ENCODE assay signal across 17 cellular contexts in genomic region chr5:110288766-110289165, GRCh38.
DNase-seq lines count a peak whose midpoint lies in the region; ATAC-seq and TF ChIP-seq lines count a peak whose summit lies in the region.
"Had no signal": no experiment of that assay in that cellular context is flagged by ENCODE, and none has a peak within 500 bp of the region (broad histone marks: within the 10 kb centered on the region; RNA-seq: fewer than 3 reads in every experiment).

No MANE protein-coding gene starts in this region.

- H3K27me3 Mint-ChIP-seq in WTC11 (ENCODE audit: low read depth): no peaks in the 10 kb centered on the region
- H3K27me3 Mint-ChIP-seq in activated T-helper 17 cell treated with anti-CD3 and anti-CD28 coated beads, Interleukin-2, amount 50 U/mL, for 72 hours: no peaks in the 10 kb centered on the region
- H3K27me3 Mint-ChIP-seq: CD4-positive, alpha-beta T cell; stimulated activated naive CD8-positive, alpha-beta T cell treated with anti-CD3 and anti-CD28 coated beads, Interleukin-15, Interleukin-2, amounts not matched to agents 100 ng/mL and 50 ng/mL, for 24 hours had no signal

- no peak overlapping the region for H3K4me3 Mint-ChIP-seq in WTC11
- H3K4me3 Mint-ChIP-seq in activated T-helper 17 cell treated with anti-CD3 and anti-CD28 coated beads, Interleukin-2, amount 50 U/mL, for 72 hours: no peak overlapping the region
- H3K4me3 Mint-ChIP-seq: activated T-cell treated with anti-CD3 and anti-CD28 coated beads, Interleukin-2, amount 50 U/mL, for 4 hours; CD4-positive, alpha-beta T cell; stimulated activated naive CD8-positive, alpha-beta T cell treated with anti-CD3 and anti-CD28 coated beads, Interleukin-15, Interleukin-2, amounts not matched to agents 100 ng/mL and 50 ng/mL, for 24 hours had no signal

- no peak overlapping the region for H3K27ac Mint-ChIP-seq in WTC11
- no peak overlapping the region for H3K27ac Mint-ChIP-seq in activated T-helper 17 cell treated with anti-CD3 and anti-CD28 coated beads, Interleukin-2, amount 50 U/mL, for 72 hours
- H3K27ac Mint-ChIP-seq: CD4-positive, alpha-beta T cell; progenitor cell of endocrine pancreas; stimulated activated naive CD8-positive, alpha-beta T cell treated with anti-CD3 and anti-CD28 coated beads, Interleukin-15, Interleukin-2, amounts not matched to agents 100 ng/mL and 50 ng/mL, for 24 hours had no signal

- peaks cover 15% of the 10 kb centered on the region for H3K4me1 Mint-ChIP-seq in WTC11
- H3K4me1 Mint-ChIP-seq in activated T-helper 17 cell treated with anti-CD3 and anti-CD28 coated beads, Interleukin-2, amount 50 U/mL, for 72 hours: no peaks in the 10 kb centered on the region

- CTCF ChIA-PET in WTC11 (lab: Charles Lee): interaction anchor here (0.9 kb wide), 2 partner anchors 44 to 244 kb away, joined by 3 to 4 read pairs; no protein-coding TSS in a partner anchor

- DNase-seq in AG09319 (ENCODE audit: extremely low read depth, low read depth): peak; percentile 88
- peak; percentile 90 for DNase-seq in HS-5 (ENCODE audit: low read depth)
- no peak for DNase-seq in WTC11 (ENCODE audit: low spot score)
- peak; percentile 16 for DNase-seq in hepatic stellate cell (ENCODE audit: low spot score)
- no peak for DNase-seq in putamen (ENCODE audit: low spot score)
- DNase-seq in stimulated activated CD4-positive, alpha-beta T cell treated with anti-CD3 and anti-CD28 coated beads, Interleukin-2, amount 100 ng/mL, for 24 hours: no peak
- DNase-seq: activated CD4-positive, alpha-beta T cell treated with anti-CD3 and anti-CD28 coated beads for 1 hour; activated T-cell treated with anti-CD3 and anti-CD28 coated beads, Interleukin-2, amount 50 U/mL, for 4 hours; body of pancreas; CD4-positive, alpha-beta T cell; NCI-H1048; NCI-H524 treated with DMSO at 0.1 percent for 48 hours; stimulated activated CD4-positive, alpha-beta T cell treated with anti-CD3 and anti-CD28 coated beads, Interleukin-4, amount 100 ng/mL, for 4 hours had no signal

- peaks cover 28% of the 10 kb centered on the region for H3K36me3 Mint-ChIP-seq in WTC11
- H3K36me3 Mint-ChIP-seq in activated T-helper 17 cell treated with anti-CD3 and anti-CD28 coated beads, Interleukin-2, amount 50 U/mL, for 72 hours (ENCODE audit: low read depth): no peaks in the 10 kb centered on the region

- ATAC-seq in WTC11 (peak; percentile 60), HG03571 (IDR thresholded peaks at IDR 0.05; ENCODE audit: unreplicated experiment) (no peak)
- no peak for ATAC-seq in activated T-helper 17 cell treated with anti-CD3 and anti-CD28 coated beads, Interleukin-2, amount 50 U/mL, for 72 hours (replicated peaks)
- ATAC-seq: activated T-cell treated with anti-CD3 and anti-CD28 coated beads, Interleukin-2, amount 50 U/mL, for 4 hours; body of pancreas had no signal

- no peak for TF ChIP-seq CTCF in AG09319 (IDR thresholded peaks at IDR 0.05; ENCODE audit: low read depth, low read length)
- TF ChIP-seq CTCF in WTC11 (IDR thresholded peaks at IDR 0.05): no peak

- POLR2A ChIA-PET in WTC11 (lab: Charles Lee): no interaction called here

- peaks cover 42% of the 10 kb centered on the region for H3K9me3 Mint-ChIP-seq in WTC11
- peaks cover 5% of the 10 kb centered on the region for H3K9me3 Mint-ChIP-seq in activated T-helper 17 cell treated with anti-CD3 and anti-CD28 coated beads, Interleukin-2, amount 50 U/mL, for 72 hours

TF ChIP-seq in WTC11, 78 proteins besides CTCF, POLR2A, EP300 and RAD21 (continues in another document):
- TF ChIP-seq HMGXB4 (CRISPR knock-in tag; IDR thresholded peaks at IDR 0.05) (no peak), ZNF416 (CRISPR knock-in tag; IDR thresholded peaks at IDR 0.05) (no peak), ZBTB43 (CRISPR knock-in tag; IDR thresholded peaks at IDR 0.05) (no peak), ZNF425 (CRISPR knock-in tag; conservative IDR thresholded peaks at IDR 0.05) (no peak), SOX15 (CRISPR knock-in tag; IDR thresholded peaks at IDR 0.05) (no peak), ARID4B (CRISPR knock-in tag; IDR thresholded peaks at IDR 0.05; ENCODE audit: borderline replicate concordance) (no peak)

Comparison
In these comparisons a context has a peak if more than half of its experiments do, and no peak if none do; other contexts are left out.
1. DNase-seq: peak in AG09319 (single experiment), HS-5 (single experiment) and hepatic stellate cell (single experiment); none in WTC11 (single experiment), putamen (single experiment) and stimulated activated CD4-positive, alpha-beta T cell treated with anti-CD3 and anti-CD28 coated beads, Interleukin-2, amount 100 ng/mL, for 24 hours (0 of 2).